ENCODE assay signal across 19 cellular contexts in the genomic region with DNA sequence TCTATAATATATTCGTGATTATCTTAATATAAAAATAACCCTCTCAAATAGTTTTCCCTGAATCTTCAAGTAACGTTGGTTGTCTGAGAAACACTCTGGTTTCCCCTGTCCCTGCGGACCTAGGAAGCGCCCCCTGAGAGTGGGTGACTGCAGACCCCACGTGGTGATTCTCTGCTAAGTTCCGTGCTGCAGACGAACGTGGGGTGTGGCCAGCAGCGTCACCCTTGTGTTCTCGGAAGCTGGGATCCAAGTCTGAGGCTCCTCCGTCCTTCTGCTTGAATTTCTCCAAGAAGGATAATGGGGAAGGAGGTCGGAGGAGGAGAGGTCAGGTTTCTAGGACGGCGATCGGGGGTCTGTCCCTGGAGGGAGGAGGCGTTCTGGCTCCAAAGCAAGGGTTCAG. TPM values are rescaled to one million over a fixed set of nuclear protein-coding genes. Genes with fewer than 3 reads are reported as not detected.
DNase-seq lines count a peak whose midpoint lies in the region; ATAC-seq and TF ChIP-seq lines count a peak whose summit lies in the region.
"Had no signal": no experiment of that assay in that cellular context is flagged by ENCODE, and none has a peak within 500 bp of the region (broad histone marks: within the 10 kb centered on the region; RNA-seq: fewer than 3 reads in every experiment).

No MANE protein-coding gene starts in this region.

- H2AFZ ChIP-seq in PC-3 (ENCODE audit: low read length) = no peak overlapping the region

- peaks cover 28 to 50% (median 32%) of the 10 kb centered on the region in 3 donors for H3K4me1 Mint-ChIP-seq in T-cell
- H3K4me1 Mint-ChIP-seq in effector memory CD8-positive, alpha-beta T cell (ENCODE audit: low read depth in 2 of 2) = peaks cover 14 to 22% of the 10 kb centered on the region in 2 donors
- peaks cover 16% of the 10 kb centered on the region for H3K4me1 Mint-ChIP-seq in stimulated activated effector memory CD8-positive, alpha-beta T cell treated with anti-CD3 and anti-CD28 coated beads, Interleukin-12 subunit alpha, Interleukin-12 subunit beta, amount 100 ng/mL, for 72 hours

- H3K4me3 ChIP-seq in PC-3 (ENCODE audit: low read length) = no peak overlapping the region
- H3K4me3 ChIP-seq: K562, SJCRH30 had no signal

- no peaks in the 10 kb centered on the region for H3K79me2 ChIP-seq in PC-3 (ENCODE audit: low read length)

- H3F3A ChIP-seq in PC-3 (ENCODE audit: low read length, unreplicated experiment) = no peaks in the 10 kb centered on the region

- TF ChIP-seq CTCF in PC-3 (conservative IDR thresholded peaks at IDR 0.05; ENCODE audit: low read depth, low read length) = no peak

- peak overlapping the region; percentile 55 to 88 for H3K27ac Mint-ChIP-seq in T-cell
- peak overlapping the region; percentile 76 to 95 for H3K27ac Mint-ChIP-seq in effector memory CD8-positive, alpha-beta T cell
- H3K27ac Mint-ChIP-seq in stimulated activated effector memory CD8-positive, alpha-beta T cell treated with anti-CD3 and anti-CD28 coated beads, Interleukin-12 subunit alpha, Interleukin-12 subunit beta, amount 100 ng/mL, for 72 hours = peak overlapping the region; percentile 93

- H4K20me1 ChIP-seq in PC-3 (ENCODE audit: low read length) = no peaks in the 10 kb centered on the region

- DNase-seq in Right ventricle myocardium superior (peak; percentile 21), Right ventricle myocardium inferior (ENCODE audit: missing footprints) (no peak), T-cell (no peak), PC-3 (no peak), NCI-H510A treated with DMSO at 0.1 percent for 48 hours (lab: John Stamatoyannopoulos, UW) (no peak)
- no peak for DNase-seq in effector memory CD8-positive, alpha-beta T cell
- DNase-seq in stimulated activated effector memory CD8-positive, alpha-beta T cell treated with anti-CD3 and anti-CD28 coated beads, Interleukin-12 subunit alpha, Interleukin-12 subunit beta, amount 100 ng/mL, for 72 hours (ENCODE audit: low spot score in 2 of 2) = no peak
- DNase-seq: ACHN; DMS79 treated with DMSO at 0.1 percent for 48 hours; H7; NCI-H1417; NCI-H2029; NCI-H2171; NCI-H446; NK-92 treated with Interleukin-12 subunit alpha and Interleukin-12 subunit beta, amount 100 ng/mL, for 24 hours; RPMI8226; SJCRH30 had no signal

- intact Hi-C loops in Right ventricle myocardium superior (cut with DNase I) (no loop called here), Right ventricle myocardium inferior (cut with DNase I) (no loop called here), PC-3 (cut with micrococcal nuclease) (no loop called here)

- no peaks in the 10 kb centered on the region for H3K9me3 ChIP-seq in PC-3 (ENCODE audit: low read length)
- H3K9me3 ChIP-seq: SJCRH30 had no signal

- POLR2A ChIA-PET in T-cell (lab: Charles Lee) (no interaction called here), PC-3 (lab: Charles Lee; ENCODE audit: unreplicated experiment) (no interaction called here)

- no peaks in the 10 kb centered on the region for H3K27me3 Mint-ChIP-seq in T-cell
- H3K27me3 Mint-ChIP-seq in effector memory CD8-positive, alpha-beta T cell = no peaks in the 10 kb centered on the region

- no peaks in the 10 kb centered on the region for H3K9me2 ChIP-seq in PC-3 (replicated peaks; ENCODE audit: low read length)

- H3K27me3 ChIP-seq in PC-3 (ENCODE audit: low read length) = no peaks in the 10 kb centered on the region
- H3K27me3 ChIP-seq: SJCRH30 had no signal

- no peaks in the 10 kb centered on the region for H3K4me1 ChIP-seq in PC-3 (ENCODE audit: insufficient read depth, low read length)

- CTCF ChIA-PET in T-cell (lab: Charles Lee) (interaction anchor here in 1 of 2 donors (0.7 kb wide), 1 partner anchor 1983 kb away, joined by 3 read pairs; no protein-coding TSS in a partner anchor), PC-3 (lab: Charles Lee) (no interaction called here)

- no TSS peak for BruUV-seq in PC-3 (replicated peaks; lab: Mats Ljungman, UMichigan)

- H3K4me2 ChIP-seq in PC-3 (ENCODE audit: low read length) = no peak overlapping the region

- no peak overlapping the region for H3K9ac ChIP-seq in PC-3 (ENCODE audit: low read length)

- no peak overlapping the region for H3K27ac ChIP-seq in PC-3 (ENCODE audit: low read length)
- H3K27ac ChIP-seq: SJCRH30 had no signal

- no peak overlapping the region for H3K4me3 Mint-ChIP-seq in T-cell
- H3K4me3 Mint-ChIP-seq in effector memory CD8-positive, alpha-beta T cell = peak overlapping the region in 1 of 2 donors; percentile 72
- no peak overlapping the region for H3K4me3 Mint-ChIP-seq in stimulated activated effector memory CD8-positive, alpha-beta T cell treated with anti-CD3 and anti-CD28 coated beads, Interleukin-12 subunit alpha, Interleukin-12 subunit beta, amount 100 ng/mL, for 72 hours

- peaks cover 18% of the 10 kb centered on the region for H3K36me3 ChIP-seq in PC-3 (ENCODE audit: low read depth, low read length)

- no peaks in the 10 kb centered on the region for H3K9me3 Mint-ChIP-seq in T-cell
- H3K9me3 Mint-ChIP-seq in effector memory CD8-positive, alpha-beta T cell = no peaks in the 10 kb centered on the region
- no peaks in the 10 kb centered on the region for H3K9me3 Mint-ChIP-seq in stimulated activated effector memory CD8-positive, alpha-beta T cell treated with anti-CD3 and anti-CD28 coated beads, Interleukin-12 subunit alpha, Interleukin-12 subunit beta, amount 100 ng/mL, for 72 hours

- no peak for ATAC-seq in Right ventricle myocardium superior (ENCODE audit: poor library complexity)
- no peak for ATAC-seq in Right ventricle myocardium inferior
- ATAC-seq in T-cell (replicated peaks in 1 of 4) = no peak
- ATAC-seq in effector memory CD8-positive, alpha-beta T cell (replicated peaks) = no peak
- no peak for ATAC-seq in stimulated activated effector memory CD8-positive, alpha-beta T cell treated with anti-CD3 and anti-CD28 coated beads, Interleukin-12 subunit alpha, Interleukin-12 subunit beta, amount 100 ng/mL, for 72 hours
- ATAC-seq in PC-3 = no peak
- ATAC-seq: K562 had no signal

- H3K36me3 Mint-ChIP-seq in T-cell = peaks cover 22% of the 10 kb centered on the region
- peaks cover 39% of the 10 kb centered on the region for H3K36me3 Mint-ChIP-seq in effector memory CD8-positive, alpha-beta T cell (ENCODE audit: insufficient read depth)
- H3K36me3 Mint-ChIP-seq in stimulated activated effector memory CD8-positive, alpha-beta T cell treated with anti-CD3 and anti-CD28 coated beads, Interleukin-12 subunit alpha, Interleukin-12 subunit beta, amount 100 ng/mL, for 72 hours = peaks cover 53% of the 10 kb centered on the region

RNA-seq across cellular contexts. Expression of a gene that starts 16.6 kb away (rescaled TPM):
- total RNA-seq in Right ventricle myocardium superior = 107 TPM
- 112 TPM for total RNA-seq in Right ventricle myocardium inferior
- 10 to 100 TPM in 2 of 5 donors, 1 to 10 TPM in 3; 2.3 to 15.5 (median 2.6) TPM for total RNA-seq in T-cell
- 0.22 and 2.7 TPM in 2 replicates for total RNA-seq in PC-3 (2014; rRNA removed)
- total RNA-seq: OCI-LY7 had no signal

RNA-seq across cellular contexts. Expression of a gene that starts 25.7 kb away (rescaled TPM):
- total RNA-seq in Right ventricle myocardium superior (148 TPM), Right ventricle myocardium inferior (172 TPM), T-cell (10 to 100 TPM; 49.6 to 83.6 (median 73.8) TPM), PC-3 (2014; rRNA removed) (153 and 177 TPM in 2 replicates)
